In the genomic region with DNA sequence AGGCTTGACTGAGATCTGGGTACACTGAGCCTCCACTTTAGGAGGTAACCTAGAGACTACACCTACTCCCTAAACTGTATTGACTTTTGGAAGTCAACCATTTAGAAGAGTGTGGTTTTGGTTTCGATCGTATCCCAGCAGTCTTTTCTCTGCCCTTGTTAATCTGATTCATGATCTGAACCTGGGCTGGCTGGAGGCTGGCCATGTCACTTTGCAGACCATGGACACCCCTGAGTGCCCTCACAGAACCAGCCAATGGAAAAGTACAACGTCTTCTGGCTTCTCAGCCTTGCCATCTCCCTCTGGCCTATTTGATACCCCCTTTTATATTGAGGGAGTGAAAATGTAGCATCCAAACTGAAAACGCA, we compare ENCODE assay signal across 14 cellular contexts. TPM values are rescaled to one million over a fixed set of nuclear protein-coding genes. Genes with fewer than 3 reads are reported as not detected.
DNase-seq lines count a peak whose midpoint lies in the region; ATAC-seq and TF ChIP-seq lines count a peak whose summit lies in the region.
"Had no signal": no experiment of that assay in that cellular context is flagged by ENCODE, and none has a peak within 500 bp of the region (broad histone marks: within the 10 kb centered on the region; RNA-seq: fewer than 3 reads in every experiment).

No MANE protein-coding gene starts in this region.

- H3K27ac Mint-ChIP-seq in nephron = peak overlapping the region; percentile 22 to 73 (median 31)
- H3K27ac Mint-ChIP-seq: activated B cell treated with CpG ODN at 0.5 μM for 24 hours; naive thymus-derived CD4-positive, alpha-beta T cell had no signal

- intact Hi-C loops in dorsolateral prefrontal cortex (cut with DNase I) = loop anchor here in 1 of 2 donors (2.0 kb wide), 1 partner anchor 21 kb away; no protein-coding TSS in a partner anchor

- no peaks in the 10 kb centered on the region for H3K27me3 ChIP-seq in dorsolateral prefrontal cortex
- H3K27me3 ChIP-seq: SJSA1 had no signal

- DNase-seq in COLO668 (lab: John Stamatoyannopoulos, UW; ENCODE audit: unreplicated experiment) (peak; percentile 42), NCI-H2081 treated with DMSO at 0.1 percent for 48 hours (lab: John Stamatoyannopoulos, UW) (peak; percentile 62), dorsolateral prefrontal cortex (no peak), KBM-7 (no peak), COLO829 (ENCODE audit: low spot score) (no peak), T1000 (lab: John Stamatoyannopoulos, UW) (no peak)
- DNase-seq: activated B cell treated with CpG ODN at 0.5 μM for 24 hours; activated T-cell treated with anti-CD3 and anti-CD28 coated beads, Interleukin-2, amount 50 U/mL, for 4 hours; naive thymus-derived CD4-positive, alpha-beta T cell; NCI-H446 treated with DMSO at 0.1 percent for 48 hours had no signal

- H3K27ac ChIP-seq in dorsolateral prefrontal cortex = peak overlapping the region in 46 of 59 donors; percentile 28 to 85 (median 65)
- H3K27ac ChIP-seq: SJSA1 had no signal

- no peaks in the 10 kb centered on the region for H3K9me3 Mint-ChIP-seq in nephron
- H3K9me3 Mint-ChIP-seq: activated B cell treated with CpG ODN at 0.5 μM for 24 hours; activated T-cell treated with anti-CD3 and anti-CD28 coated beads, Interleukin-2, amount 50 U/mL, for 4 hours; naive thymus-derived CD4-positive, alpha-beta T cell had no signal

- H3K36me3 Mint-ChIP-seq in nephron (ENCODE audit: low read depth) = no peaks in the 10 kb centered on the region
- H3K36me3 Mint-ChIP-seq: naive thymus-derived CD4-positive, alpha-beta T cell had no signal

- no peak overlapping the region for H3K4me3 Mint-ChIP-seq in nephron
- H3K4me3 Mint-ChIP-seq: activated B cell treated with CpG ODN at 0.5 μM for 24 hours; activated T-cell treated with anti-CD3 and anti-CD28 coated beads, Interleukin-2, amount 50 U/mL, for 4 hours; naive thymus-derived CD4-positive, alpha-beta T cell had no signal

- ATAC-seq in HG02870 (IDR thresholded peaks at IDR 0.05; ENCODE audit: unreplicated experiment) = no peak
- ATAC-seq: activated T-cell treated with anti-CD3 and anti-CD28 coated beads, Interleukin-2, amount 50 U/mL, for 4 hours; naive thymus-derived CD4-positive, alpha-beta T cell had no signal

- TF ChIP-seq CTCF in dorsolateral prefrontal cortex (IDR thresholded peaks at IDR 0.05 in 54 of 56, conservative IDR thresholded peaks at IDR 0.05 in 2 of 56; ENCODE audit: low read depth in 1 of 56, partially characterized antibody in 56 of 56) (no peak), nephron (IDR thresholded peaks at IDR 0.05; ENCODE audit: unreplicated experiment in 3 of 3) (no peak)

- in situ Hi-C loops in KBM-7 (cut with MboI; ENCODE audit: low pct_unique_long_range_greater_than_20kb, low sequenced_read_pairs) = no loop called here

- H3K27me3 Mint-ChIP-seq in nephron (ENCODE audit: low read depth) = peaks cover 4% of the 10 kb centered on the region
- H3K27me3 Mint-ChIP-seq: activated B cell treated with CpG ODN at 0.5 μM for 24 hours had no signal

- peaks cover 18% of the 10 kb centered on the region for H3K4me1 Mint-ChIP-seq in nephron

- peak overlapping the region in 41 of 59 donors; percentile 9 to 57 (median 36) for H3K4me3 ChIP-seq in dorsolateral prefrontal cortex
- H3K4me3 ChIP-seq: SJSA1, skin epidermis had no signal

RNA-seq across cellular contexts. Expression of gene EHF, which starts 10.8 kb away (rescaled TPM):
- 1 to 10 TPM in 85 of 120 experiments, under 1 TPM in 35; 0.17 to 4.8 (median 1.4) TPM for total RNA-seq in dorsolateral prefrontal cortex
- total RNA-seq: SJSA1 had no signal

Comparison
In these comparisons a context has a peak if more than half of its experiments do, and no peak if none do; other contexts are left out.
1. DNase-seq: peak in COLO668 (single experiment) and NCI-H2081 treated with DMSO at 0.1 percent for 48 hours (single experiment); none in dorsolateral prefrontal cortex (0 of 10), KBM-7 (single experiment), COLO829 (single experiment) and T1000 (single experiment).